In the genomic region with DNA sequence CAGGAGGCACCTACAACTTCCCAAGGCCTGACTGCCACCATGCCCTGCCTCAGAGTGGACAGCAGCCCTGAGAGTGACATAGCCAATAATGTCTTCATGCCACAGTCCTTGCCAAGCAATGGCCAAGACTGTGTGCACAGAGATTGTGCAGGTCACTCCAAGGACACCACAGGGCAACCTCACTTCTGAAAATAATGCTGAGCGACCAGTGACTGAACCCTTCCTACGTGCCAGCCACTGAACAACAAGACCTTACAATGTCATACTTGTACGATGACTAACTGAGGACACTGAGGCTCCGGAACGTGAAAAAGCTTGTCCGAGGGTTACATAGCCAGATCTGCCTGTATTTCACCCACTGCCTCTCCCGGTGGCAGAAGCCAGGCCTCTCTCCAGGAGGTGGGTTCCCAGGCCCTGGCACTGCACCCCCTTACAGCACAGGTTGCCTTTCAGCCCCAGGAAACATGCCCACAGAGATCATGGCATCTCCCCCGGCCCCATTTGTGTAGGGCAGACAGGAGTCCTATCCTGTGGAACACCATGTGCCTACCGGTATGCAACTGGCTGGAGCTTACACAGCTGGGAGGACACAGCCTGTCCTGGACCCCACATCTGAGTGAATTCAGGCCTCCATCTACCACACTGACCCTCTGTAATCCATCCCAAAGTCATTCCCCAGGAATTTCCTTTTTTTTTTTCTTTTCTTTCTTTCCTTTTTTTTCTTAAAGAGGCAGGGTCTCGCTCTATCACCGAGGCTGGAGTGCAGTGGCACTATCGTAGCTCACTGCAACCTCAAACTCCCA, we compare ENCODE assay signal across 12 cellular contexts.
DNase-seq lines count a peak whose midpoint lies in the region; ATAC-seq and TF ChIP-seq lines count a peak whose summit lies in the region.
"Had no signal": no experiment of that assay in that cellular context is flagged by ENCODE, and none has a peak within 500 bp of the region (broad histone marks: within the 10 kb centered on the region; RNA-seq: fewer than 3 reads in every experiment).

No MANE protein-coding gene starts in this region.

- peak overlapping the region in 3 of 4 donors; percentile 4 to 79 (median 18) for H3K4me3 Mint-ChIP-seq in IgD-negative memory B cell
- peak overlapping the region in 5 of 8 donors; percentile 54 to 89 (median 60) for H3K4me3 Mint-ChIP-seq in naive B cell

- H3K27me3 Mint-ChIP-seq in IgD-negative memory B cell (no peaks in the 10 kb centered on the region), naive B cell (peaks cover 0 to 8% (median 5%) of the 10 kb centered on the region in 3 donors)

- H3K9me3 Mint-ChIP-seq in IgD-negative memory B cell (peaks cover 0 to 1% (median 0%) of the 10 kb centered on the region in 3 donors), naive B cell (no peaks in the 10 kb centered on the region)

- H3K4me3 ChIP-seq in AG10803 (ENCODE audit: low read length) (no peak overlapping the region; the same call in 1 of the 2 replicates), coronary artery (no peak overlapping the region)

- peak overlapping the region; percentile 35 to 73 for H3K27ac ChIP-seq in coronary artery

- TF ChIP-seq CTCF in AG10803 (conservative IDR thresholded peaks at IDR 0.05; ENCODE audit: low read length), result no peak
- TF ChIP-seq CTCF in coronary artery (IDR thresholded peaks at IDR 0.05), result no peak

- peaks cover 26 to 49% (median 36%) of the 10 kb centered on the region in 3 donors for H3K4me1 Mint-ChIP-seq in IgD-negative memory B cell
- H3K4me1 Mint-ChIP-seq in naive B cell, result peaks cover 31 to 66% (median 34%) of the 10 kb centered on the region in 3 donors

- ATAC-seq in naive B cell (ENCODE audit: low read depth in 2 of 2) (no peak), HG02884 (IDR thresholded peaks at IDR 0.05; ENCODE audit: unreplicated experiment) (no peak)

- H3K27ac Mint-ChIP-seq in IgD-negative memory B cell, result peak overlapping the region in 2 of 3 donors; percentile 19 to 65
- H3K27ac Mint-ChIP-seq in naive B cell, result peak overlapping the region in 3 of 6 donors; percentile 38 to 57 (median 49)

- H3K36me3 Mint-ChIP-seq in IgD-negative memory B cell (no peaks in the 10 kb centered on the region), naive B cell (no peaks in the 10 kb centered on the region)

- DNase-seq in AG10803 (ENCODE audit: low read depth) (peak; percentile 85), coronary artery (ENCODE audit: low spot score) (peak; percentile 77), naive B cell (no peak), NCI-H2227 (lab: John Stamatoyannopoulos, UW; ENCODE audit: unreplicated experiment) (no peak), NCI-H226 (no peak), T-helper 9 cell (no peak)
- DNase-seq: COR-L47, H7, midbrain, NCI-H2171 treated with DMSO at 0.1 percent for 48 hours had no signal

Comparison
In these comparisons a context has a peak if more than half of its experiments do, and no peak if none do; other contexts are left out.
1. DNase-seq: peak in AG10803 (single experiment) and coronary artery (single experiment); none in naive B cell (single experiment), NCI-H2227 (single experiment), NCI-H226 (single experiment) and T-helper 9 cell (single experiment).